10 cellular contexts compared by ENCODE assay signal in the genomic region with DNA sequence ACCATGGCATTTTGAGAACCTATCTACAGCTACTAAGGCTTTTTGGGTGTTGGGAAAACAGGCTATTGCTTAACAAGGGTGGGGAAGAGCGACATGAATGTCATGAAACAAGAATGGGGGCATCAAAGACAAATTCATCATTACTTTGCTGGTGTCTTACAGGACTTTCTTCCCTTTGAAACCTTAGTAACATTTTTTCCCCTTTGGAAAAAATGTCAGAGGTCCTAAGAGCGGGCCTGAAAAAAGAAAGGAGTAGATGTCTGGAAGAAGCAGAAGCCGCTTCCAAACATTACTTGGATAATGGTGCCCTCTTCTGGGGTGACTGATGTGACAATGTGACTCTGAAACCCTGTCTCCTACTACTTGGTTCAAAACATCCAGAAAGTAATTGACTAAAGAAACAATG. TPM values are rescaled to one million over a fixed set of nuclear protein-coding genes. Genes with fewer than 3 reads are reported as not detected.
DNase-seq lines count a peak whose midpoint lies in the region; ATAC-seq and TF ChIP-seq lines count a peak whose summit lies in the region.
"Had no signal": no experiment of that assay in that cellular context is flagged by ENCODE, and none has a peak within 500 bp of the region (broad histone marks: within the 10 kb centered on the region; RNA-seq: fewer than 3 reads in every experiment).

No MANE protein-coding gene starts in this region.

- TF ChIP-seq CTCF in RWPE2 (IDR thresholded peaks at IDR 0.05; ENCODE audit: poor library complexity, severe bottlenecking): peak; percentile 72
- TF ChIP-seq CTCF in cardiac fibroblast (IDR thresholded peaks at IDR 0.05; ENCODE audit: low read depth, low read length): peak; percentile 49
- peak; percentile 57 to 65 (median 62) for TF ChIP-seq CTCF in right lobe of liver (IDR thresholded peaks at IDR 0.05)

- no peak for ATAC-seq in RWPE2 (ENCODE audit: low read depth)
- ATAC-seq in right lobe of liver: peak; percentile 30 to 49 (median 40)
- ATAC-seq in HG02798 (IDR thresholded peaks at IDR 0.05; ENCODE audit: poor library complexity, unreplicated experiment): no peak
- ATAC-seq: activated naive CD4-positive, alpha-beta T cell treated with anti-CD3 and anti-CD28 coated beads, Interleukin-2, amount 50 U/mL, for 72 hours had no signal

- peak; percentile 13 for DNase-seq in NCI-H2029 treated with DMSO at 0.1 percent for 48 hours (lab: John Stamatoyannopoulos, UW)
- DNase-seq in NCI-H2029 (lab: John Stamatoyannopoulos, UW): no peak
- DNase-seq in MG63: peak; percentile 48
- no peak for DNase-seq in RWPE2 (ENCODE audit: low spot score)
- peak; percentile 86 for DNase-seq in cardiac fibroblast (ENCODE audit: low read depth in 2 of 2)
- peak in 1 of 3 donors; percentile 53 for DNase-seq in right lobe of liver
- peak; percentile 60 for DNase-seq in ureter (ENCODE audit: low spot score)

- H3K4me1 ChIP-seq in RWPE2 (ENCODE audit: insufficient read depth, poor library complexity, severe bottlenecking) (no peaks in the 10 kb centered on the region), right lobe of liver (peaks cover 0 to 7% (median under 1%) of the 10 kb centered on the region in 4 donors)

- H3K27me3 ChIP-seq in MG63 (no peaks in the 10 kb centered on the region), RWPE2 (ENCODE audit: insufficient read depth, poor library complexity, severe bottlenecking) (no peaks in the 10 kb centered on the region), right lobe of liver (no peaks in the 10 kb centered on the region)
- H3K27me3 ChIP-seq: BLaER1 had no signal

- H3K9me3 ChIP-seq in MG63: no peaks in the 10 kb centered on the region
- H3K9me3 ChIP-seq in RWPE2 (ENCODE audit: severe bottlenecking): no peaks in the 10 kb centered on the region
- H3K9me3 ChIP-seq in right lobe of liver: no peaks in the 10 kb centered on the region
- H3K9me3 ChIP-seq: BLaER1 had no signal

- H3K4me3 ChIP-seq in MG63 (no peak overlapping the region), RWPE2 (ENCODE audit: severe bottlenecking) (no peak overlapping the region), cardiac fibroblast (replicated peaks in 1 of 2; ENCODE audit: low read depth in 2 of 2, low read length in 2 of 2) (no peak overlapping the region), right lobe of liver (no peak overlapping the region)
- H3K4me3 ChIP-seq: BLaER1 had no signal

- 27% methylated on average over 3 of the region's 3 CpGs for WGBS in right lobe of liver (ENCODE audit: insufficient coverage, low coverage, low lambda C conversion rate, missing lambda C conversion rate)

- H3K27ac ChIP-seq in RWPE2 (ENCODE audit: poor library complexity, severe bottlenecking) (no peak overlapping the region), right lobe of liver (no peak overlapping the region)
- H3K27ac ChIP-seq: BLaER1 had no signal

- no peak for TF ChIP-seq POLR2A in right lobe of liver (IDR thresholded peaks at IDR 0.05)

- intact Hi-C loops in right lobe of liver (cut with DNase I): no loop called here

- H3K36me3 ChIP-seq in MG63: peaks cover 2% of the 10 kb centered on the region
- peaks cover 1% of the 10 kb centered on the region for H3K36me3 ChIP-seq in RWPE2 (ENCODE audit: low read depth)
- H3K36me3 ChIP-seq in right lobe of liver: no peaks in the 10 kb centered on the region
- H3K36me3 ChIP-seq: BLaER1 had no signal

RNA-seq across cellular contexts. Expression of a gene that starts 3.8 kb away (rescaled TPM):
- 26.2 and 39.2 TPM in 2 replicates for total RNA-seq in MG63 (2014; rRNA removed; shearing (Covaris generic); ENCODE audit: low replicate concordance)
- total RNA-seq in right lobe of liver (10 to 100 TPM in 4 of 6 experiments, 1 to 10 TPM in 2; 7.4 to 12.4 (median 11.2) TPM), ureter (33.9 TPM)

RNA-seq across cellular contexts. Expression of a gene that starts 58.6 kb away (rescaled TPM):
- total RNA-seq in MG63 (2014; rRNA removed; shearing (Covaris generic); ENCODE audit: low replicate concordance): 68.3 and 94.6 TPM in 2 replicates
- total RNA-seq in right lobe of liver (10 to 100 TPM; 12.7 to 43.1 (median 29.1) TPM), ureter (74.2 TPM)

Comparison
In these comparisons a context has a peak if more than half of its experiments do, and no peak if none do; other contexts are left out.
1. DNase-seq: peak in NCI-H2029 treated with DMSO at 0.1 percent for 48 hours (single experiment), MG63 (single experiment), cardiac fibroblast (2 of 2) and ureter (single experiment); none in NCI-H2029 (single experiment) and RWPE2 (single experiment).
2. ATAC-seq: peak in right lobe of liver (4 of 4); none in RWPE2 (single experiment) and HG02798 (single experiment).
3. Peak in every context shown above with its lines, with median percentiles within 50 percentile points of each other: CTCF ChIP-seq.